Comparison of ENCODE assay signal across 9 cellular contexts in genomic region chr7:44967571-44968446, GRCh38. TPM values are rescaled to one million over a fixed set of nuclear protein-coding genes. Genes with fewer than 3 reads are reported as not detected.
A peak's percentile ranks its signal among the peaks of the same experiment; 100 is the strongest.
DNase-seq lines count a peak whose midpoint lies in the region; ATAC-seq and FAIRE-seq lines count a peak whose summit lies in the region.
"Had no signal": no experiment of that assay in that cellular context is flagged by ENCODE, and none has a peak within 500 bp of the region (broad histone marks: within the 10 kb centered on the region; RNA-seq: fewer than 3 reads in every experiment).

No MANE protein-coding gene starts in this region.

- H3K4me3 Mint-ChIP-seq in activated T-helper 17 cell treated with anti-CD3 and anti-CD28 coated beads, Interleukin-2, amount 50 U/mL, for 72 hours = peak overlapping the region; percentile 31

- peak overlapping the region; percentile 88 for H3K27ac Mint-ChIP-seq in activated T-helper 17 cell treated with anti-CD3 and anti-CD28 coated beads, Interleukin-2, amount 50 U/mL, for 72 hours

- DNase-seq in stimulated activated CD4-positive, alpha-beta T cell treated with anti-CD3 and anti-CD28 coated beads, Interleukin-1b, Interleukin-23, amount 100 ng/mL, for 48 hours = peak; percentile 8
- DNase-seq in stimulated activated CD4-positive, alpha-beta T cell treated with anti-CD3 and anti-CD28 coated beads, Interleukin-4, amount 100 ng/mL, for 1 hour = no peak
- DNase-seq in left lobe of liver (ENCODE audit: low spot score) (peak; percentile 47), NCI-H1436 (lab: John Stamatoyannopoulos, UW) (no peak), frontal cortex (ENCODE audit: low spot score in 2 of 2) (no peak)
- no peak for DNase-seq in central memory CD4-positive, alpha-beta T cell
- no peak for DNase-seq in activated CD4-positive, alpha-beta T cell treated with anti-CD3 and anti-CD28 coated beads, Interleukin-2, amount 50 U/mL, for 1 hour

- no peaks in the 10 kb centered on the region for H3K9me3 Mint-ChIP-seq in activated T-helper 17 cell treated with anti-CD3 and anti-CD28 coated beads, Interleukin-2, amount 50 U/mL, for 72 hours

- peaks cover 17% of the 10 kb centered on the region for H3K4me1 Mint-ChIP-seq in activated T-helper 17 cell treated with anti-CD3 and anti-CD28 coated beads, Interleukin-2, amount 50 U/mL, for 72 hours

- no peaks in the 10 kb centered on the region for H3K27me3 Mint-ChIP-seq in activated T-helper 17 cell treated with anti-CD3 and anti-CD28 coated beads, Interleukin-2, amount 50 U/mL, for 72 hours

- peaks cover 98% of the 10 kb centered on the region for H3K36me3 Mint-ChIP-seq in activated T-helper 17 cell treated with anti-CD3 and anti-CD28 coated beads, Interleukin-2, amount 50 U/mL, for 72 hours (ENCODE audit: low read depth)

- no peak for ATAC-seq in activated T-helper 17 cell treated with anti-CD3 and anti-CD28 coated beads, Interleukin-2, amount 50 U/mL, for 72 hours (replicated peaks)
- ATAC-seq in left lobe of liver = peak; percentile 16

- FAIRE-seq in frontal cortex (lab: Jason Lieb, UNC) = no peak

RNA-seq across cellular contexts. Expression of gene MYO1G, which starts 11.0 kb away (rescaled TPM):
- 100 to 1,000 TPM; 316 to 649 TPM for total RNA-seq in activated T-helper 17 cell treated with anti-CD3 and anti-CD28 coated beads, Interleukin-2, amount 50 U/mL, for 72 hours
- total RNA-seq in left lobe of liver (1.0 TPM), frontal cortex (0.41 TPM)
- total RNA-seq: renal cortical epithelial cell had no signal

RNA-seq across cellular contexts. Expression of gene CCM2, which starts 32.2 kb away (rescaled TPM):
- 10 to 100 TPM; 69.8 to 79.3 TPM for total RNA-seq in activated T-helper 17 cell treated with anti-CD3 and anti-CD28 coated beads, Interleukin-2, amount 50 U/mL, for 72 hours
- 44.8 TPM for total RNA-seq in left lobe of liver
- 22.4 TPM for total RNA-seq in frontal cortex

Comparison
In these comparisons a context has a peak if more than half of its experiments do, and no peak if none do; other contexts are left out.
1. DNase-seq: peak in stimulated activated CD4-positive, alpha-beta T cell treated with anti-CD3 and anti-CD28 coated beads, Interleukin-1b, Interleukin-23, amount 100 ng/mL, for 48 hours (single experiment) and left lobe of liver (single experiment); none in stimulated activated CD4-positive, alpha-beta T cell treated with anti-CD3 and anti-CD28 coated beads, Interleukin-4, amount 100 ng/mL, for 1 hour (single experiment), NCI-H1436 (single experiment), frontal cortex (0 of 2), central memory CD4-positive, alpha-beta T cell (single experiment) and activated CD4-positive, alpha-beta T cell treated with anti-CD3 and anti-CD28 coated beads, Interleukin-2, amount 50 U/mL, for 1 hour (single experiment).
2. RNA of gene MYO1G, which starts 11.0 kb away (total RNA-seq): 316 to 649 TPM in activated T-helper 17 cell treated with anti-CD3 and anti-CD28 coated beads, Interleukin-2, amount 50 U/mL, for 72 hours; 1.0 TPM in left lobe of liver (single experiment) and 0.41 TPM in frontal cortex (single experiment); every median in the first group is over 100 times any median in the second.